In the genomic region with DNA sequence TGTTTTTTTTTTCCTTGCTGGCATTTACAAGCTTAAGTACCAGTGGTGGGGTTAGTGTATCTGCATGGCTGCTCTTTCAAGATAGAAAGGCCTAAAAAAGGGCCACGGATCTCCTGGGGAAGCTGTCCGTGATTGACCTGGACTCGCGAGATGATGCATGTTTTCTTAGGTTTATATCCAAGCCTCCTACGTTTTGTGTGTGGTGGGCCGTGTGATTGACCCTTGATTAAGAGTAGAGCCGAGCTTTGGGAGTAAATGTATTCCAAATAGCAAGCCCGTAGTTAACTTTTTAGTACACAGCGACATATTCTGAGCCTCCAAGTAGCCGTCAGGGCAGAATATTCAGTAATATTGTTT, we compare ENCODE assay signal across 8 cellular contexts. TPM values are rescaled to one million over a fixed set of nuclear protein-coding genes. Genes with fewer than 3 reads are reported as not detected.
DNase-seq lines count a peak whose midpoint lies in the region; ATAC-seq and TF ChIP-seq lines count a peak whose summit lies in the region.
"Not testable (repeated sequence)": the region's sequence is repeated elsewhere in the genome, so short reads cannot be mapped to it uniquely, and the experiment has no call there.

No MANE protein-coding gene starts in this region.

- not testable (repeated sequence) for H3K36me3 ChIP-seq in CD8-positive, alpha-beta T cell (ENCODE audit: insufficient read depth, low read length); SJCRH30; muscle layer of colon (ENCODE audit: insufficient read depth, low read length)
- H3K36me3 ChIP-seq in gastroesophageal sphincter, result peaks cover 0 to 17% of the 10 kb centered on the region in 2 donors

- TF ChIP-seq POLR2A in gastroesophageal sphincter (IDR thresholded peaks at IDR 0.05), result not testable (repeated sequence)

- not testable (repeated sequence) for H3K27me3 Mint-ChIP-seq in CD8-positive, alpha-beta T cell (ENCODE audit: low read depth); stimulated activated naive CD8-positive, alpha-beta T cell treated with anti-CD3 and anti-CD28 coated beads, Interleukin-15, Interleukin-2, amounts not matched to agents 100 ng/mL and 50 ng/mL, for 24 hours

- POLR2A ChIA-PET in CD8-positive, alpha-beta T cell (lab: Charles Lee), result not testable (repeated sequence)

- H3K27ac ChIP-seq in CD8-positive, alpha-beta T cell (ENCODE audit: low read depth, low read length), result peak overlapping the region; percentile 66
- not testable (repeated sequence) for H3K27ac ChIP-seq in SJCRH30
- peak overlapping the region; percentile 36 to 81 (median 76) for H3K27ac ChIP-seq in gastroesophageal sphincter
- peak overlapping the region; percentile 58 for H3K27ac ChIP-seq in muscle layer of colon (ENCODE audit: low read depth, low read length)

- H3K4me3 Mint-ChIP-seq in CD8-positive, alpha-beta T cell, result peak overlapping the region; percentile 99
- H3K4me3 Mint-ChIP-seq in stimulated activated naive CD8-positive, alpha-beta T cell treated with anti-CD3 and anti-CD28 coated beads, Interleukin-15, Interleukin-2, amounts not matched to agents 100 ng/mL and 50 ng/mL, for 24 hours, result peak overlapping the region; percentile 99

- intact Hi-C loops in CD8-positive, alpha-beta T cell (cut with DNase I, micrococcal nuclease), result loop anchor here (2.0 to 5.0 kb wide), 2 partner anchors 56 to 60 kb away; partner anchors contain the start of gene NCOA4 (in 1 of the 2)

- not testable (repeated sequence) for H3K9me3 ChIP-seq in CD8-positive, alpha-beta T cell (ENCODE audit: low read length); SJCRH30 (replicated peaks); gastroesophageal sphincter; muscle layer of colon (ENCODE audit: low read length)

- not testable (repeated sequence) for ATAC-seq in CD8-positive, alpha-beta T cell; gastroesophageal sphincter
- ATAC-seq in GM21717 (IDR thresholded peaks at IDR 0.05; ENCODE audit: unreplicated experiment) (peak; percentile 6), HG03520 (IDR thresholded peaks at IDR 0.05; ENCODE audit: unreplicated experiment) (peak; percentile 11)

- not testable (repeated sequence) for H3K9me3 Mint-ChIP-seq in CD8-positive, alpha-beta T cell; stimulated activated naive CD8-positive, alpha-beta T cell treated with anti-CD3 and anti-CD28 coated beads, Interleukin-15, Interleukin-2, amounts not matched to agents 100 ng/mL and 50 ng/mL, for 24 hours

- not testable (repeated sequence) for DNase-seq in CD8-positive, alpha-beta T cell
- DNase-seq in SJCRH30, result peak in 1 of 2 experiments; percentile 2
- peak; percentile 35 for DNase-seq in astrocyte of the hippocampus (ENCODE audit: low read depth, low spot score)

- H3K9ac ChIP-seq in muscle layer of colon (ENCODE audit: low read length), result peak overlapping the region; percentile 71

- not testable (repeated sequence) for H3K27me3 ChIP-seq in CD8-positive, alpha-beta T cell (ENCODE audit: insufficient read depth, low read length); SJCRH30; gastroesophageal sphincter; muscle layer of colon (ENCODE audit: control insufficient read depth in 1 of 2, insufficient read depth in 2 of 2, low read length in 2 of 2)

- CTCF ChIA-PET in CD8-positive, alpha-beta T cell (lab: Charles Lee), result interaction anchor here (0.6 to 0.7 kb wide), 2 partner anchors 54 to 56 kb away, joined by 3 read pairs; no protein-coding TSS in a partner anchor

- H3K4me3 ChIP-seq in CD8-positive, alpha-beta T cell (ENCODE audit: low read depth, low read length), result peak overlapping the region; percentile 80
- peak overlapping the region; percentile 74 for H3K4me3 ChIP-seq in SJCRH30
- peak overlapping the region; percentile 58 to 69 for H3K4me3 ChIP-seq in gastroesophageal sphincter
- H3K4me3 ChIP-seq in muscle layer of colon (ENCODE audit: low read depth in 1 of 2, low read length in 2 of 2), result peak overlapping the region; percentile 64 to 77

- TF ChIP-seq EP300 in gastroesophageal sphincter (IDR thresholded peaks at IDR 0.05), result not testable (repeated sequence)

- TF ChIP-seq CTCF in CD8-positive, alpha-beta T cell (IDR thresholded peaks at IDR 0.05); gastroesophageal sphincter (IDR thresholded peaks at IDR 0.05): not testable (repeated sequence)

- peaks cover 19% of the 10 kb centered on the region for H3K36me3 Mint-ChIP-seq in CD8-positive, alpha-beta T cell
- peaks cover 43% of the 10 kb centered on the region for H3K36me3 Mint-ChIP-seq in stimulated activated naive CD8-positive, alpha-beta T cell treated with anti-CD3 and anti-CD28 coated beads, Interleukin-15, Interleukin-2, amounts not matched to agents 100 ng/mL and 50 ng/mL, for 24 hours (ENCODE audit: low read depth)

- peaks cover 24% of the 10 kb centered on the region for H3K4me1 ChIP-seq in CD8-positive, alpha-beta T cell (ENCODE audit: insufficient read depth, low read length)
- H3K4me1 ChIP-seq in SJCRH30; muscle layer of colon (ENCODE audit: insufficient read depth, low read length): not testable (repeated sequence)
- H3K4me1 ChIP-seq in gastroesophageal sphincter, result peaks cover 0 to 32% (median 10%) of the 10 kb centered on the region in 3 donors

- WGBS in gastroesophageal sphincter (ENCODE audit: low coverage in 1 of 2), 2 donors, result 0% methylated on average over 6 of the region's 10 CpGs; no CpG with 5 or more reads in 1 of the 2 donors

- H3K27ac Mint-ChIP-seq in CD8-positive, alpha-beta T cell, result peak overlapping the region; percentile 94
- peak overlapping the region; percentile 97 for H3K27ac Mint-ChIP-seq in stimulated activated naive CD8-positive, alpha-beta T cell treated with anti-CD3 and anti-CD28 coated beads, Interleukin-15, Interleukin-2, amounts not matched to agents 100 ng/mL and 50 ng/mL, for 24 hours

- H3K4me1 Mint-ChIP-seq in CD8-positive, alpha-beta T cell (ENCODE audit: low read depth), result peaks cover 52% of the 10 kb centered on the region
- peaks cover 30% of the 10 kb centered on the region for H3K4me1 Mint-ChIP-seq in stimulated activated naive CD8-positive, alpha-beta T cell treated with anti-CD3 and anti-CD28 coated beads, Interleukin-15, Interleukin-2, amounts not matched to agents 100 ng/mL and 50 ng/mL, for 24 hours (ENCODE audit: low read depth)

RNA-seq across cellular contexts. Expression of gene TIMM23, which starts 0.5 kb away (rescaled TPM):
- 10 to 100 TPM; 46.5 to 46.8 TPM for total RNA-seq in CD8-positive, alpha-beta T cell
- total RNA-seq in SJCRH30 (2014; rRNA removed; shearing (Covaris generic)), result 67.0 and 75.1 TPM in 2 replicates
- total RNA-seq in gastroesophageal sphincter, result 10 to 100 TPM; 56.8 to 80.9 (median 64.5) TPM

RNA-seq across cellular contexts. Expression of gene NCOA4, which starts 57.6 kb away (rescaled TPM):
- total RNA-seq in CD8-positive, alpha-beta T cell, result 10 to 100 TPM; 47.4 to 51.5 TPM
- 46.8 and 47.5 TPM in 2 replicates for total RNA-seq in SJCRH30 (2014; rRNA removed; shearing (Covaris generic))
- total RNA-seq in gastroesophageal sphincter, result 100 to 1,000 TPM; 152 to 186 (median 173) TPM
